ENCODE assay signal across 14 cellular contexts in the genomic region with DNA sequence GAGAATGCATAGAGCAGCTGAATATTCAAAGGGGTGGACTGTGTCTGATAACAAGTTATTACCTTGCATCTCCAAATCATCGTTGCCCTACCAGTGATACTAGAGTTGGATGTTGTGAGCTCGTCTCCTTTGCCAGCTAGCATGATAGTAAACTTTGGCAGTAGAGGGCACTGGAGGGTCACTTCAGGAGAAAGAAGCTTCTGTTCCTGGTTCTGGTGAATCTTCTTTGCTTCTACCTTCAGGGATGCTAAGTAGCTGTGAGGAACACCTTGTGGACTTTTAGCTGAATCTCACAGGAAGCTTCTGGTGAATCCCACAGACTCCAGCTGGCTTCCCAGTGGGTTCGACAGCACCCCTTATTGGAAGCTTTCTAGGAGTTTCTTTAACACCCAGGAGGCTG.
A peak's percentile ranks its signal among the peaks of the same experiment; 100 is the strongest.
DNase-seq lines count a peak whose midpoint lies in the region; TF ChIP-seq lines count a peak whose summit lies in the region.
"Had no signal": no experiment of that assay in that cellular context is flagged by ENCODE, and none has a peak within 500 bp of the region (broad histone marks: within the 10 kb centered on the region; RNA-seq: fewer than 3 reads in every experiment).

No MANE protein-coding gene starts in this region.

- H2BK15ac ChIP-seq in mesenchymal stem cell (ENCODE audit: low read depth, poor library complexity, severe bottlenecking), result no peak overlapping the region

- H2BK12ac ChIP-seq in mesenchymal stem cell (ENCODE audit: low read length in 2 of 2), result no peak overlapping the region

- no peak overlapping the region for H3K4me3 Mint-ChIP-seq in chondrocyte (ENCODE audit: unreplicated experiment)
- H3K4me3 Mint-ChIP-seq: activated CD4-positive, alpha-beta T cell treated with anti-CD3 and anti-CD28 coated beads, Interleukin-2, amount 10 ng/mL, durations not matched to agents 24 days and 14 days; activated naive CD4-positive, alpha-beta T cell treated with anti-CD3 and anti-CD28 coated beads, Interleukin-2, amount 50 U/mL, for 24 hours had no signal

- H3K36me3 ChIP-seq in parathyroid adenoma (ENCODE audit: control insufficient read depth, insufficient read depth, low read length), result no peaks in the 10 kb centered on the region
- H3K36me3 ChIP-seq in mesenchymal stem cell (ENCODE audit: control insufficient read depth in 1 of 2, insufficient read depth in 2 of 2, low read depth in 1 of 2, low read length in 2 of 2), result no peaks in the 10 kb centered on the region
- H3K36me3 ChIP-seq: uterus had no signal

- H2BK120ac ChIP-seq in mesenchymal stem cell (ENCODE audit: low read depth, low read length), result no peak overlapping the region

- H3K4me2 ChIP-seq in parathyroid adenoma (ENCODE audit: low read length) (no peak overlapping the region), mesenchymal stem cell (ENCODE audit: low read length, poor library complexity, severe bottlenecking) (no peak overlapping the region)

- H3K27me3 ChIP-seq in parathyroid adenoma (ENCODE audit: control insufficient read depth, insufficient read depth, low read length) (no peaks in the 10 kb centered on the region), mesenchymal stem cell (ENCODE audit: control insufficient read depth in 1 of 2, insufficient read depth in 1 of 2, low read length in 2 of 2) (no peaks in the 10 kb centered on the region)
- H3K27me3 ChIP-seq: uterus had no signal

- H3K4me1 Mint-ChIP-seq in chondrocyte (ENCODE audit: low read depth), result no peaks in the 10 kb centered on the region
- H3K4me1 Mint-ChIP-seq: activated CD4-positive, alpha-beta T cell treated with anti-CD3 and anti-CD28 coated beads, Interleukin-2, amount 10 ng/mL, durations not matched to agents 24 days and 14 days; activated naive CD4-positive, alpha-beta T cell treated with anti-CD3 and anti-CD28 coated beads, Interleukin-2, amount 50 U/mL, for 24 hours had no signal

- no peaks in the 10 kb centered on the region for H3K79me1 ChIP-seq in mesenchymal stem cell (replicated peaks; ENCODE audit: low read length, poor library complexity, severe bottlenecking)

- H3K4ac ChIP-seq in mesenchymal stem cell (ENCODE audit: low read depth in 1 of 2, low read length in 2 of 2), result no peak overlapping the region

- no peak overlapping the region for H3K27ac Mint-ChIP-seq in chondrocyte (ENCODE audit: unreplicated experiment)
- H3K27ac Mint-ChIP-seq: activated CD4-positive, alpha-beta T cell treated with anti-CD3 and anti-CD28 coated beads, Interleukin-2, amount 10 ng/mL, durations not matched to agents 24 days and 14 days; activated naive CD4-positive, alpha-beta T cell treated with anti-CD3 and anti-CD28 coated beads, Interleukin-2, amount 50 U/mL, for 24 hours had no signal

- no peak overlapping the region for H3K14ac ChIP-seq in mesenchymal stem cell (ENCODE audit: low read length in 2 of 2)

- H3K9ac ChIP-seq in parathyroid adenoma (no peak overlapping the region), mesenchymal stem cell (ENCODE audit: low read length) (no peak overlapping the region)

- no peak overlapping the region for H3K27ac ChIP-seq in parathyroid adenoma
- no peak overlapping the region for H3K27ac ChIP-seq in mesenchymal stem cell (ENCODE audit: low read length, poor library complexity, severe bottlenecking)
- H3K27ac ChIP-seq: uterus had no signal

- H3K36me3 Mint-ChIP-seq in chondrocyte (ENCODE audit: low read depth), result no peaks in the 10 kb centered on the region
- H3K36me3 Mint-ChIP-seq: activated naive CD4-positive, alpha-beta T cell treated with anti-CD3 and anti-CD28 coated beads, Interleukin-2, amount 50 U/mL, for 24 hours had no signal

- no peaks in the 10 kb centered on the region for H3K79me2 ChIP-seq in parathyroid adenoma

- no peaks in the 10 kb centered on the region for H3K4me1 ChIP-seq in parathyroid adenoma
- no peaks in the 10 kb centered on the region for H3K4me1 ChIP-seq in mesenchymal stem cell (ENCODE audit: control insufficient read depth, insufficient read depth, low read depth, low read length)
- H3K4me1 ChIP-seq: uterus had no signal

- H2AFZ ChIP-seq in parathyroid adenoma (no peak overlapping the region), mesenchymal stem cell (ENCODE audit: low read depth, low read length) (no peak overlapping the region)

- no peak overlapping the region for H3K18ac ChIP-seq in mesenchymal stem cell (ENCODE audit: low read depth in 1 of 2, low read length in 2 of 2)

- H3K9me3 ChIP-seq in parathyroid adenoma (ENCODE audit: control insufficient read depth, low read length), result no peaks in the 10 kb centered on the region
- peaks cover 3% of the 10 kb centered on the region for H3K9me3 ChIP-seq in mesenchymal stem cell (ENCODE audit: control insufficient read depth, low read length)
- H3K9me3 ChIP-seq: uterus had no signal

- no peak overlapping the region for H2BK5ac ChIP-seq in mesenchymal stem cell (ENCODE audit: low read depth, low read length, poor library complexity, severe bottlenecking)

- TF ChIP-seq CTCF in LNCaP clone FGC (IDR thresholded peaks at IDR 0.05; ENCODE audit: control insufficient read depth, extremely low read depth, insufficient read depth), result peak; percentile 38; the same call in 1 of the 2 replicates
- TF ChIP-seq CTCF in chondrocyte (IDR thresholded peaks at IDR 0.05), result peak; percentile 15
- TF ChIP-seq CTCF in parathyroid adenoma (IDR thresholded peaks at IDR 0.05), result peak; percentile 80

- no peak overlapping the region for H2AK5ac ChIP-seq in mesenchymal stem cell (ENCODE audit: low read length, severe bottlenecking)

- no peak overlapping the region for H4K91ac ChIP-seq in mesenchymal stem cell (ENCODE audit: low read length)

- WGBS in mesenchymal stem cell, result 36% methylated on average over 3 of the region's 3 CpGs

- peaks cover 9% of the 10 kb centered on the region for H3K9me3 Mint-ChIP-seq in chondrocyte (ENCODE audit: low read depth)
- H3K9me3 Mint-ChIP-seq: activated CD4-positive, alpha-beta T cell treated with anti-CD3 and anti-CD28 coated beads, Interleukin-2, amount 10 ng/mL, durations not matched to agents 24 days and 14 days; activated naive CD4-positive, alpha-beta T cell treated with anti-CD3 and anti-CD28 coated beads, Interleukin-2, amount 50 U/mL, for 24 hours had no signal

- DNase-seq in NCI-H82 (lab: John Stamatoyannopoulos, UW) (peak; percentile 5), NCI-H82 treated with DMSO at 0.1 percent for 48 hours (lab: John Stamatoyannopoulos, UW; ENCODE audit: unreplicated experiment) (no peak), LNCaP clone FGC (ENCODE audit: low read depth) (no peak), chondrocyte (ENCODE audit: low spot score) (no peak), GM19240 (ENCODE audit: insufficient read length, low spot score) (no peak), mesenchymal stem cell (no peak), NCI-H526 treated with DMSO at 0.1 percent for 48 hours (lab: John Stamatoyannopoulos, UW) (no peak)
- DNase-seq: activated CD4-positive, alpha-beta T cell treated with anti-CD3 and anti-CD28 coated beads, Interleukin-2, amount 10 ng/mL, durations not matched to agents 24 days and 14 days; GDM1; NCI-H1105 treated with DMSO at 0.1 percent for 48 hours; Right ventricle myocardium superior; uterus had no signal

- no peak overlapping the region for H3K23ac ChIP-seq in mesenchymal stem cell (ENCODE audit: low read length in 2 of 2)

- no peak overlapping the region for H4K8ac ChIP-seq in mesenchymal stem cell (ENCODE audit: low read length)

- H3K4me3 ChIP-seq in LNCaP clone FGC (ENCODE audit: low read depth, low read length), result no peak overlapping the region
- H3K4me3 ChIP-seq in parathyroid adenoma (ENCODE audit: low read depth, low read length), result no peak overlapping the region
- H3K4me3 ChIP-seq in mesenchymal stem cell (ENCODE audit: insufficient read depth in 1 of 2, low read depth in 1 of 2, low read length in 2 of 2), result no peak overlapping the region
- H3K4me3 ChIP-seq: uterus had no signal

- H3K27me3 Mint-ChIP-seq in chondrocyte (ENCODE audit: low read depth), result no peaks in the 10 kb centered on the region
- H3K27me3 Mint-ChIP-seq: activated CD4-positive, alpha-beta T cell treated with anti-CD3 and anti-CD28 coated beads, Interleukin-2, amount 10 ng/mL, durations not matched to agents 24 days and 14 days; activated naive CD4-positive, alpha-beta T cell treated with anti-CD3 and anti-CD28 coated beads, Interleukin-2, amount 50 U/mL, for 24 hours had no signal

Comparison
In these comparisons a context has a peak if more than half of its experiments do, and no peak if none do; other contexts are left out.
1. CTCF ChIP-seq: peak in every context shown above with its lines; median percentile 80 in parathyroid adenoma; 38 in LNCaP clone FGC; 15 in chondrocyte.